8 cellular contexts compared by ENCODE assay signal in the genomic region with DNA sequence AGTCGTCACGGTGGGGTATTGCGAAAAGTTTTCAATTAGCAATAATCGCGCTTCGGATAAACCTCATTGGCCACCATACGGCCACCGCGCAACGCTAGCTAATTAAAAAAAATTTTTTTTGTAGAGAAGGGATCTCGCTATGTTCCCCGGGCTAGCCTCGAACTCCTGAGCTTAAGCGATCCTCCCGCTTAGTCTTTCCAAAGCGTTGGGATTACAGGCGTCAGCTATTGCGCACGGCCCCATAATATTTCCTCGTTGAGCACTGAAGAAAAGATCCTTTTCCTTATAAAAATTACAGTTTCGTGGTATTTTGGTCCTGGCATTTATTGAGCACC. TPM values are rescaled to one million over a fixed set of nuclear protein-coding genes. Genes with fewer than 3 reads are reported as not detected.
DNase-seq lines count a peak whose midpoint lies in the region; ATAC-seq, FAIRE-seq and TF ChIP-seq lines count a peak whose summit lies in the region.

No MANE protein-coding gene starts in this region.

- H3K4me1 Mint-ChIP-seq in Caco-2 (ENCODE audit: low read depth, unreplicated experiment): peaks cover 11% of the 10 kb centered on the region

- CTCF ChIA-PET in Caco-2 (lab: Charles Lee): interaction anchor here (0.8 to 4.0 kb wide), 8 partner anchors 11 to 84 kb away, joined by 4 to 42 read pairs (median 12); a partner anchor contains a TSS

- H3K9me3 Mint-ChIP-seq in Caco-2 (ENCODE audit: unreplicated experiment): no peaks in the 10 kb centered on the region

- H3K27me3 ChIP-seq in Caco-2 (replicated peaks; ENCODE audit: control insufficient read depth, insufficient read depth, low read length) (no peaks in the 10 kb centered on the region), body of pancreas (no peaks in the 10 kb centered on the region)

- no peak for ATAC-seq in body of pancreas

- TF ChIP-seq CTCF in Caco-2 (IDR thresholded peaks at IDR 0.05; ENCODE audit: insufficient read depth in 1 of 2, low read depth in 1 of 2, low read length in 1 of 2, severe bottlenecking in 1 of 2, unreplicated experiment in 1 of 2) (no peak), body of pancreas (IDR thresholded peaks at IDR 0.05) (peak in 1 of 7 experiments; percentile 0), GM13977 (IDR thresholded peaks at IDR 0.05; ENCODE audit: extremely low read depth, insufficient read depth, missing control alignments) (no peak)

- TF ChIP-seq POLR2A in body of pancreas (IDR thresholded peaks at IDR 0.05) (no peak), GM12892 (IDR thresholded peaks at IDR 0.05; ENCODE audit: low read depth, low read length) (no peak)

- no peak for FAIRE-seq in GM12892 (lab: Jason Lieb, UNC)

- intact Hi-C loops in Caco-2 (cut with micrococcal nuclease; ENCODE audit: unreplicated experiment): loop anchor here (1.0 kb wide), 3 partner anchors 19 to 74 kb away; no protein-coding TSS in a partner anchor
- intact Hi-C loops in body of pancreas (cut with DNase I): no loop called here

- POLR2A ChIA-PET in Caco-2 (lab: Charles Lee): interaction anchor here (0.5 to 3.9 kb wide), 9 partner anchors 9 to 1329 kb away, joined by 3 to 82 read pairs (median 3); a partner anchor contains a TSS

- peak overlapping the region; percentile 98 for H3K27ac Mint-ChIP-seq in Caco-2 (ENCODE audit: unreplicated experiment)

- peak overlapping the region; percentile 73 for H3K4me3 ChIP-seq in Caco-2 (ENCODE audit: low read depth, low read length)
- H3K4me3 ChIP-seq in body of pancreas: peak overlapping the region; percentile 15 to 42
- peak overlapping the region; percentile 60 for H3K4me3 ChIP-seq in mesodermal cell (ENCODE audit: extremely low read depth, insufficient read depth, low read length, poor library complexity, severe bottlenecking)

- H3K9me3 ChIP-seq in Caco-2 (no peaks in the 10 kb centered on the region), body of pancreas (no peaks in the 10 kb centered on the region), mesodermal cell (ENCODE audit: control insufficient read depth, low read length) (no peaks in the 10 kb centered on the region)

- H3K27me3 Mint-ChIP-seq in Caco-2 (ENCODE audit: insufficient read depth, unreplicated experiment): no peaks in the 10 kb centered on the region

- H3K36me3 Mint-ChIP-seq in Caco-2 (ENCODE audit: insufficient read depth, unreplicated experiment): peaks cover 23% of the 10 kb centered on the region

- BruUV-seq in Caco-2 (replicated peaks; lab: Mats Ljungman, UMichigan): TSS peak; percentile 87

- DNase-seq in Caco-2 (no peak), LHCN-M2 (ENCODE audit: low read depth) (peak; percentile 46), body of pancreas (peak in 1 of 4 donors; percentile 42), GM13977 (ENCODE audit: low spot score) (no peak), GM12892 (ENCODE audit: insufficient read length) (no peak), NCI-H187 treated with DMSO at 0.1 percent for 48 hours (lab: John Stamatoyannopoulos, UW) (no peak), NCI-H128 (lab: John Stamatoyannopoulos, UW; ENCODE audit: unreplicated experiment) (no peak)

- H3K4me3 Mint-ChIP-seq in Caco-2 (ENCODE audit: unreplicated experiment): peak overlapping the region; percentile 94

- no peaks in the 10 kb centered on the region; the same call in 1 of the 2 replicates for H3K36me3 ChIP-seq in Caco-2 (ENCODE audit: control insufficient read depth, insufficient read depth, low read length)
- no peaks in the 10 kb centered on the region for H3K36me3 ChIP-seq in body of pancreas (replicated peaks in 1 of 2; ENCODE audit: insufficient read depth in 1 of 2, low read depth in 2 of 2)
- peaks cover 10% of the 10 kb centered on the region for H3K36me3 ChIP-seq in mesodermal cell (ENCODE audit: control insufficient read depth, insufficient read depth, low read length)

- H3K27ac ChIP-seq in body of pancreas: peak overlapping the region; percentile 90 to 100 (median 95)
- H3K27ac ChIP-seq in mesodermal cell (ENCODE audit: low read depth, low read length, severe bottlenecking): peak overlapping the region; percentile 99

- H3K4me1 ChIP-seq in Caco-2: peaks cover 6% of the 10 kb centered on the region
- peaks cover 33% of the 10 kb centered on the region for H3K4me1 ChIP-seq in body of pancreas
- peaks cover 29% of the 10 kb centered on the region for H3K4me1 ChIP-seq in mesodermal cell (ENCODE audit: control insufficient read depth, insufficient read depth, low read length, poor library complexity, severe bottlenecking)

- in situ Hi-C loops in GM13977 (cut with MboI; ENCODE audit: low pct_unique_long_range_greater_than_20kb, low sequenced_read_pairs, unreplicated experiment): loop anchor here (25.0 kb wide), 1 partner anchor 1602 kb away; no protein-coding TSS in a partner anchor

- 5% methylated on average over 21 of the region's 21 CpGs for WGBS in body of pancreas, 2 donors
- 0 to 13% methylated on average over 1 to 21 of the region's 21 CpGs for WGBS in mesodermal cell (ENCODE audit: insufficient coverage in 2 of 2), 2 experiments

RNA-seq across cellular contexts. Expression of a gene that starts 0.8 kb away (rescaled TPM):
- total RNA-seq in Caco-2 (2022) (41.1 and 42.3 TPM in 2 replicates), LHCN-M2 (2014; rRNA removed) (74.0 and 76.6 TPM in 2 replicates), body of pancreas (10 to 100 TPM; 57.6 to 74.2 TPM)
- 88.8 TPM for polyA plus RNA-seq in LHCN-M2 (2012)
- polyA plus RNA-seq in mesodermal cell (2013, experiment 1 of 2): 88.4 TPM
- 77.1 TPM for polyA plus RNA-seq in mesodermal cell (2013, experiment 2 of 2)
- 62.0 TPM for polyA plus RNA-seq in GM12892 (2012; ENCODE audit: missing spikeins)

RNA-seq across cellular contexts. Expression of a gene that starts 4.9 kb away (rescaled TPM):
- total RNA-seq in Caco-2 (2022): 9.4 and 10.2 TPM in 2 replicates
- 0.80 and 0.83 TPM in 2 replicates for total RNA-seq in LHCN-M2 (2014; rRNA removed)
- 1.7 TPM for polyA plus RNA-seq in LHCN-M2 (2012)
- 10 to 100 TPM; 21.3 to 47.1 TPM for total RNA-seq in body of pancreas
- polyA plus RNA-seq in mesodermal cell (2013, experiment 1 of 2): 4.6 TPM
- 5.8 TPM for polyA plus RNA-seq in mesodermal cell (2013, experiment 2 of 2)
- 10.9 TPM for polyA plus RNA-seq in GM12892 (2012; ENCODE audit: missing spikeins)

RNA-seq across cellular contexts. Expression of a gene that starts 18.7 kb away (rescaled TPM):
- total RNA-seq in Caco-2 (2022) (313 TPM in 2 replicates), LHCN-M2 (2014; rRNA removed) (219 and 247 TPM in 2 replicates), body of pancreas (100 to 1,000 TPM; 202 to 336 TPM)
- polyA plus RNA-seq in LHCN-M2 (2012): 382 TPM
- 297 TPM for polyA plus RNA-seq in mesodermal cell (2013, experiment 1 of 2)
- 259 TPM for polyA plus RNA-seq in mesodermal cell (2013, experiment 2 of 2)
- 191 TPM for polyA plus RNA-seq in GM12892 (2012; ENCODE audit: missing spikeins)

RNA-seq across cellular contexts. Expression of a gene that starts 48.8 kb away (rescaled TPM):
- total RNA-seq in Caco-2 (2022) (0.82 and 0.86 TPM in 2 replicates), LHCN-M2 (2014; rRNA removed) (0.40 TPM in 1 of 2 replicates, not detected in the other), body of pancreas (1 to 10 TPM; 2.1 to 4.0 TPM)
- not detected for polyA plus RNA-seq in LHCN-M2 (2012)
- 7.6 TPM for polyA plus RNA-seq in mesodermal cell (2013, experiment 1 of 2)
- 7.3 TPM for polyA plus RNA-seq in mesodermal cell (2013, experiment 2 of 2)
- 1.0 TPM for polyA plus RNA-seq in GM12892 (2012; ENCODE audit: missing spikeins)
